24 cellular contexts compared by ENCODE assay signal in the genomic region with DNA sequence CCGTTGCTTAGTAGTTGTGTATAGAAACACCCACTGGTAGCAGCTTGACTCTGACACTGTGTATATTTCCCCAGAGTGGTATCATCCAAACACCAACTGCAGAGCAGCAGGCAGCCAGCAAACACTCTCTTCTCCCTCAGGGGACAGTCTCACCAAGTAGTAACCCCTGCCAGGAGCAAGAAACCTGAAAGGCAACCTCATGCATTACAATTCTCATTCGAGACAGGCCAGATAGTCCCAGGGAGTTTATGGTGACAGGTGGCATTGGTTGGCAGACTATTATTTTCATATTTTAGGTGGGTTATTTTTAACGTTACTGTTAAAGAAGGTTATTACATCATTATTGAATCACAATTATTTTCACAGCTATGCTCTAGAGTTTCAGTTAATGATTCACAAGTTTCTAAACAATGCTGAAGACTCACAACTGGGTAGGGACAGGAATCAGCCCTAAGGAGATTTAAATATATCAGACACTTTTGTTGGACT.
DNase-seq lines count a peak whose midpoint lies in the region; ATAC-seq lines count a peak whose summit lies in the region.
"Had no signal": no experiment of that assay in that cellular context is flagged by ENCODE, and none has a peak within 500 bp of the region (broad histone marks: within the 10 kb centered on the region; RNA-seq: fewer than 3 reads in every experiment).

No MANE protein-coding gene starts in this region.

- peak in 2 of 3 experiments; percentile 19 to 58 for DNase-seq in NCI-H1417 (lab: John Stamatoyannopoulos, UW)
- DNase-seq in NCI-H1417 treated with DMSO at 0.1 percent for 48 hours (lab: John Stamatoyannopoulos, UW) = no peak
- DNase-seq in NCI-H2171 treated with DMSO at 0.1 percent for 48 hours (lab: John Stamatoyannopoulos, UW) = peak; percentile 91
- DNase-seq in renal cortical epithelial cell (ENCODE audit: low read depth) = peak; percentile 73
- DNase-seq in GDM1 (lab: John Stamatoyannopoulos, UW) = no peak
- DNase-seq: activated CD4-positive, CD25-positive, alpha-beta regulatory T cell treated with anti-CD3 and anti-CD28 coated beads, Interleukin-2, amount 50 U/mL, for 72 hours; CD8-positive, alpha-beta T cell; colonic mucosa; DMS79; endodermal cell; esophagus squamous epithelium; islet precursor cell; lower lobe of right lung; NCI-H2029; PC-9; SHP77 treated with DMSO at 0.1 percent for 48 hours; stimulated activated CD4-positive, alpha-beta T cell treated with anti-CD3 and anti-CD28 coated beads, Interleukin-1b, Interleukin-23, amount 100 ng/mL, for 48 hours; T-cell; upper lobe of right lung had no signal

- H3K27ac ChIP-seq in cingulate gyrus (ENCODE audit: low read depth, low read length) = peak overlapping the region; percentile 86
- H3K27ac ChIP-seq: body of pancreas, colonic mucosa, esophagus squamous epithelium, lower lobe of right lung, PC-9, skin epidermis, upper lobe of right lung had no signal

- ATAC-seq in HG02678 (IDR thresholded peaks at IDR 0.05; ENCODE audit: unreplicated experiment) (no peak), GM18519 (IDR thresholded peaks at IDR 0.05; ENCODE audit: low FRiP score, unreplicated experiment) (no peak)
- ATAC-seq: body of pancreas; CD8-positive, alpha-beta T cell; lower lobe of right lung; T-cell; upper lobe of right lung had no signal

Comparison
In these comparisons a context has a peak if more than half of its experiments do, and no peak if none do; other contexts are left out.
1. DNase-seq: peak in NCI-H1417 (2 of 3), NCI-H2171 treated with DMSO at 0.1 percent for 48 hours (single experiment) and renal cortical epithelial cell (single experiment); none in NCI-H1417 treated with DMSO at 0.1 percent for 48 hours (single experiment) and GDM1 (single experiment).